1 cellular context compared by ENCODE assay signal in the genomic region with DNA sequence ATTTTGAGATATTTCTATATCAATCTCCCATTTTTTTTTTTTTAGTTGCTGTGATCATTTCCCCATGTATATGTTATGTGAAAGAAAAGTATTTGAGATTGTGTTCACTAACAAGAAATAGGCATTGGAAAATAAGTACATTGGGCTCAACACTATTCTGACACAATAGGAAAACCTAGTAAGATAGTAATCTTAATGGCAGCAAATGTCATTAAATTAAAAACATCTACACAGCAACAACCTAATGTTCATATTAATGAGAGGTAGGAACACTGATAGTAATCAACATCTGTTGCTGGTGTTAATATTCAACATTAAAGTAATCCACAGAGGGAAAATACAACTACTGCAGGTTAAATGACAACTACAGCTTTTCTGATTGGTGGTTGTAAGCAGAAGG.
TF ChIP-seq lines count a peak whose summit lies in the region.

No MANE protein-coding gene starts in this region.

TF ChIP-seq in HepG2, 621 proteins besides CTCF, POLR2A, EP300 and RAD21:
- no peak for TF ChIP-seq ZFP82 (CRISPR knock-in tag; IDR thresholded peaks at IDR 0.05; ENCODE audit: borderline replicate concordance)
- TF ChIP-seq GATAD2A (CRISPR knock-in tag; IDR thresholded peaks at IDR 0.05), result 0 out of 2 replicates have a peak, but pooled peaks have one; percentile 2
TF ChIP-seq in HepG2: peak in this region for 1.
